15 cellular contexts compared by ENCODE assay signal in genomic region chr1:9238134-9238533, GRCh38. TPM values are rescaled to one million over a fixed set of nuclear protein-coding genes. Genes with fewer than 3 reads are reported as not detected.
A peak's percentile ranks its signal among the peaks of the same experiment; 100 is the strongest.
DNase-seq lines count a peak whose midpoint lies in the region; ATAC-seq and TF ChIP-seq lines count a peak whose summit lies in the region.
"Had no signal": no experiment of that assay in that cellular context is flagged by ENCODE, and none has a peak within 500 bp of the region (broad histone marks: within the 10 kb centered on the region; RNA-seq: fewer than 3 reads in every experiment).

No MANE protein-coding gene starts in this region.

- peaks cover 85% of the 10 kb centered on the region for H3K4me1 ChIP-seq in BLaER1
- peaks cover 59% of the 10 kb centered on the region for H3K4me1 ChIP-seq in hepatocyte (ENCODE audit: insufficient read depth)
- peaks cover 45% of the 10 kb centered on the region for H3K4me1 ChIP-seq in prostate gland (replicated peaks)

- no peaks in the 10 kb centered on the region for H3K9me2 ChIP-seq in hepatocyte (replicated peaks; ENCODE audit: insufficient read depth)

- no peaks in the 10 kb centered on the region for H3K36me3 ChIP-seq in BLaER1
- H3K36me3 ChIP-seq in hepatocyte (replicated peaks; ENCODE audit: insufficient read depth, low read depth), result no peaks in the 10 kb centered on the region
- no peaks in the 10 kb centered on the region for H3K36me3 ChIP-seq in prostate gland
- H3K36me3 ChIP-seq: Peyer's patch had no signal

- H3K4me3 ChIP-seq in BLaER1 (no peak overlapping the region), hepatocyte (no peak overlapping the region), prostate gland (no peak overlapping the region)
- H3K4me3 ChIP-seq: Peyer's patch had no signal

- H3K9ac ChIP-seq in BLaER1, result no peak overlapping the region

- TF ChIP-seq CTCF in hepatocyte (IDR thresholded peaks at IDR 0.05; ENCODE audit: poor library complexity) (no peak), prostate gland (IDR thresholded peaks at IDR 0.05) (no peak)

- H3K4me2 ChIP-seq in BLaER1 (peak overlapping the region; percentile 93), hepatocyte (peak overlapping the region; percentile 33)

- H4K20me1 ChIP-seq in BLaER1 (no peaks in the 10 kb centered on the region), hepatocyte (ENCODE audit: insufficient read depth, poor library complexity, severe bottlenecking) (no peaks in the 10 kb centered on the region)

- no peak overlapping the region for H2AFZ ChIP-seq in hepatocyte

- no peak overlapping the region; the same call in 1 of the 2 replicates for H3K27ac ChIP-seq in BLaER1
- H3K27ac ChIP-seq in hepatocyte, result peak overlapping the region; percentile 83
- peak overlapping the region; percentile 92 to 95 for H3K27ac ChIP-seq in prostate gland

- peaks cover 62% of the 10 kb centered on the region for H3K79me2 ChIP-seq in hepatocyte

- ATAC-seq in HG02973 (IDR thresholded peaks at IDR 0.05; ENCODE audit: unreplicated experiment), result no peak
- no peak for ATAC-seq in HG02763 (IDR thresholded peaks at IDR 0.05; ENCODE audit: unreplicated experiment)

- 71% methylated on average over 6 of the region's 6 CpGs for WGBS in hepatocyte (ENCODE audit: low lambda C conversion rate, missing lambda C conversion rate)
- WGBS in prostate gland, result 79% methylated on average over 6 of the region's 6 CpGs

- H3K27me3 ChIP-seq in BLaER1 (no peaks in the 10 kb centered on the region), hepatocyte (no peaks in the 10 kb centered on the region), prostate gland (replicated peaks; ENCODE audit: insufficient read depth) (no peaks in the 10 kb centered on the region)
- H3K27me3 ChIP-seq: Peyer's patch had no signal

- H3K9me3 ChIP-seq in BLaER1, result no peaks in the 10 kb centered on the region
- H3K9me3 ChIP-seq in hepatocyte (ENCODE audit: low read depth), result no peaks in the 10 kb centered on the region
- no peaks in the 10 kb centered on the region for H3K9me3 ChIP-seq in prostate gland
- H3K9me3 ChIP-seq: Peyer's patch had no signal

- intact Hi-C loops in prostate gland (cut with DNase I), result no loop called here

- DNase-seq in SW480 (ENCODE audit: low spot score), result peak; percentile 29
- DNase-seq in hepatocyte (ENCODE audit: low spot score), result no peak
- no peak for DNase-seq in prostate gland (ENCODE audit: low spot score)
- no peak for DNase-seq in activated effector memory CD4-positive, alpha-beta T cell treated with anti-CD3 and anti-CD28 coated beads, Interleukin-2, amount 50 U/mL, for 16 hours
- no peak for DNase-seq in activated naive CD4-positive, alpha-beta T cell (lab: John Stamatoyannopoulos, UW)
- DNase-seq: activated CD4-positive, alpha-beta memory T cell treated with anti-CD3 and anti-CD28 coated beads, Interleukin-2, amount 10 ng/mL, durations not matched to agents 7 days and 5 days; activated naive CD4-positive, alpha-beta T cell treated with anti-CD3 and anti-CD28 coated beads, Interleukin-2, amount 10 ng/mL, durations not matched to agents 7 days and 5 days; AML-193; H9; NCI-H446; Peyer's patch; T1000 had no signal

- no peak for TF ChIP-seq POLR2A in prostate gland (IDR thresholded peaks at IDR 0.05)

RNA-seq across cellular contexts. Expression of gene H6PD, which starts 3.6 kb away (rescaled TPM):
- 40.4 and 54.8 TPM in 2 replicates for total RNA-seq in hepatocyte
- polyA plus RNA-seq in hepatocyte, result 23.9 and 26.3 TPM in 2 replicates
- 10 to 100 TPM; 52.8 to 88.8 TPM for total RNA-seq in prostate gland

RNA-seq across cellular contexts. Expression of gene SPSB1, which starts 54.6 kb away (rescaled TPM):
- total RNA-seq in hepatocyte, result 61.3 and 66.9 TPM in 2 replicates
- polyA plus RNA-seq in hepatocyte, result 75.3 and 102 TPM in 2 replicates
- total RNA-seq in prostate gland, result 10 to 100 TPM; 29.0 to 57.1 TPM
